Comparison of ENCODE assay signal across 18 cellular contexts in genomic region chr13:73326215-73326558, GRCh38.
DNase-seq lines count a peak whose midpoint lies in the region; ATAC-seq, FAIRE-seq and TF ChIP-seq lines count a peak whose summit lies in the region.
"Had no signal": no experiment of that assay in that cellular context is flagged by ENCODE, and none has a peak within 500 bp of the region (broad histone marks: within the 10 kb centered on the region; RNA-seq: fewer than 3 reads in every experiment).

No MANE protein-coding gene starts in this region.

- no peaks in the 10 kb centered on the region for H3K9me3 ChIP-seq in Peyer's patch
- no peaks in the 10 kb centered on the region for H3K9me3 ChIP-seq in mucosa of stomach (ENCODE audit: control insufficient read depth, low read length)
- H3K9me3 ChIP-seq in spleen = no peaks in the 10 kb centered on the region
- H3K9me3 ChIP-seq: HAP-1, left lung had no signal

- H3K4me1 ChIP-seq in Peyer's patch (peaks cover 0 to 5% (median 0%) of the 10 kb centered on the region in 4 donors), mucosa of stomach (ENCODE audit: control insufficient read depth, insufficient read depth, low read length) (no peaks in the 10 kb centered on the region), spleen (no peaks in the 10 kb centered on the region)
- H3K4me1 ChIP-seq: left lung had no signal

- TF ChIP-seq CTCF in Peyer's patch (IDR thresholded peaks at IDR 0.05) = no peak
- no peak for TF ChIP-seq CTCF in spleen (IDR thresholded peaks at IDR 0.05 in 8 of 11, conservative IDR thresholded peaks at IDR 0.05 in 3 of 11)

- no peaks in the 10 kb centered on the region for H3K4me1 Mint-ChIP-seq in activated CD4-positive, alpha-beta T cell treated with anti-CD3 and anti-CD28 coated beads, Interleukin-2, amount 10 ng/mL, durations not matched to agents 24 days and 14 days

- ATAC-seq in GM18873 (IDR thresholded peaks at IDR 0.05; ENCODE audit: low FRiP score, unreplicated experiment) (peak; percentile 12), HG02642 (IDR thresholded peaks at IDR 0.05; ENCODE audit: poor library complexity, unreplicated experiment) (peak; percentile 10), GM19397 (IDR thresholded peaks at IDR 0.05; ENCODE audit: unreplicated experiment) (no peak)
- ATAC-seq: WTC11 had no signal

- 74 to 87% (median 81%) methylated on average over 3 of the region's 3 CpGs for WGBS in spleen, 5 donors

- no peaks in the 10 kb centered on the region for H3K36me3 Mint-ChIP-seq in activated CD4-positive, alpha-beta T cell treated with anti-CD3 and anti-CD28 coated beads, Interleukin-2, amount 10 ng/mL, durations not matched to agents 24 days and 14 days (ENCODE audit: low read depth)
- H3K36me3 Mint-ChIP-seq: WTC11 had no signal

- H3K27ac Mint-ChIP-seq in activated CD4-positive, alpha-beta T cell treated with anti-CD3 and anti-CD28 coated beads, Interleukin-2, amount 10 ng/mL, durations not matched to agents 24 days and 14 days = no peak overlapping the region
- H3K27ac Mint-ChIP-seq: WTC11 had no signal

- no peaks in the 10 kb centered on the region for H3K36me3 ChIP-seq in Peyer's patch
- no peaks in the 10 kb centered on the region for H3K36me3 ChIP-seq in mucosa of stomach (ENCODE audit: control insufficient read depth, insufficient read depth, low read length)
- no peaks in the 10 kb centered on the region for H3K36me3 ChIP-seq in spleen
- H3K36me3 ChIP-seq: HAP-1, left lung had no signal

- H3K9me3 Mint-ChIP-seq in activated CD4-positive, alpha-beta T cell treated with anti-CD3 and anti-CD28 coated beads, Interleukin-2, amount 10 ng/mL, durations not matched to agents 24 days and 14 days = peaks cover 7% of the 10 kb centered on the region

- no peak overlapping the region for H3K4me3 Mint-ChIP-seq in activated CD4-positive, alpha-beta T cell treated with anti-CD3 and anti-CD28 coated beads, Interleukin-2, amount 10 ng/mL, durations not matched to agents 24 days and 14 days
- H3K4me3 Mint-ChIP-seq: WTC11 had no signal

- DNase-seq in Peyer's patch (no peak), spleen (no peak), GM12892 (ENCODE audit: insufficient read length) (no peak)
- DNase-seq in activated CD4-positive, alpha-beta T cell treated with anti-CD3 and anti-CD28 coated beads, Interleukin-2, amount 10 ng/mL, durations not matched to agents 24 days and 14 days = no peak
- DNase-seq: cerebellar nuclear complex; left lung; NCI-H1694 treated with DMSO at 0.1 percent for 48 hours; NCI-H446; stimulated activated CD4-positive, alpha-beta T cell treated with anti-CD3 and anti-CD28 coated beads, Interleukin-4, amount 100 ng/mL, for 1 hour; stimulated activated CD8-positive, alpha-beta memory T cell treated with anti-CD3 and anti-CD28 coated beads, Interleukin-4, amount 100 ng/mL, for 48 hours had no signal

- H3K27me3 Mint-ChIP-seq in activated CD4-positive, alpha-beta T cell treated with anti-CD3 and anti-CD28 coated beads, Interleukin-2, amount 10 ng/mL, durations not matched to agents 24 days and 14 days = no peaks in the 10 kb centered on the region

- H3K4me3 ChIP-seq in Peyer's patch (no peak overlapping the region), mucosa of stomach (ENCODE audit: low read length) (no peak overlapping the region), spleen (no peak overlapping the region)
- H3K4me3 ChIP-seq: HAP-1 had no signal

- intact Hi-C loops in spleen (cut with DNase I; ENCODE audit: low total_unique reads) = no loop called here
- intact Hi-C loops in activated CD4-positive, alpha-beta T cell treated with anti-CD3 and anti-CD28 coated beads, Interleukin-2, amount 10 ng/mL, durations not matched to agents 24 days and 14 days (cut with micrococcal nuclease) = no loop called here

- TF ChIP-seq POLR2A in Peyer's patch (IDR thresholded peaks at IDR 0.05) (no peak), spleen (IDR thresholded peaks at IDR 0.05) (no peak), GM12892 (IDR thresholded peaks at IDR 0.05; ENCODE audit: low read depth, low read length) (no peak)

- H3K27ac ChIP-seq in Peyer's patch (peak overlapping the region in 3 of 4 donors; percentile 10 to 76 (median 69)), spleen (no peak overlapping the region)

- peak overlapping the region; percentile 4 for H3K9ac ChIP-seq in mucosa of stomach (ENCODE audit: low read length)

- FAIRE-seq in GM12892 (lab: Jason Lieb, UNC) = no peak
- FAIRE-seq: endometrium, HTR-8/SVneo had no signal

- no peaks in the 10 kb centered on the region for H3K27me3 ChIP-seq in Peyer's patch
- no peaks in the 10 kb centered on the region for H3K27me3 ChIP-seq in mucosa of stomach (ENCODE audit: control insufficient read depth, insufficient read depth, low read length)
- H3K27me3 ChIP-seq in spleen (replicated peaks in 1 of 7) = no peaks in the 10 kb centered on the region
- H3K27me3 ChIP-seq: left lung had no signal

Comparison
In these comparisons a context has a peak if more than half of its experiments do, and no peak if none do; other contexts are left out.
1. H3K27ac ChIP-seq: peak in Peyer's patch (3 of 4); none in spleen (0 of 8).